19 cellular contexts compared by ENCODE assay signal in the genomic region with DNA sequence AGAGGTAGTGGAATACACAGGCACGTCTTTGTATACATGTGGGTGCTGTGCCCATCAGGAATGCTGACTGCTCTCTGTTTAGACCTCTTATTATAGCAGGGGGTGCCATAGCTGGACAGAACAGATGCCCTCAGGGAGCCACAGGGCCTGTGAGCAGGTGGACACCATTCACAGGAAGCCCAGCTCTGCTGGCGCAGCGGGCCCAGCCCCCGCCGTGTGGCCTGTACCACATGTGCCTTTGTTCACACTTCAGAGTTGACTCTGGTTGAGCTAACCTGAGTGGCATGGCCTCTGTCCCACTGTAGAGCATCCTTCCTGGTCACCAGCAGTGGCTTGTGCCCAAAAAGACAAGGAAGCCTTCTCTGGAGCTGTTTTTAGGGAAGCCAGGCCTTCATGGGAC.
DNase-seq lines count a peak whose midpoint lies in the region; ATAC-seq and TF ChIP-seq lines count a peak whose summit lies in the region.
"Had no signal": no experiment of that assay in that cellular context is flagged by ENCODE, and none has a peak within 500 bp of the region (broad histone marks: within the 10 kb centered on the region; RNA-seq: fewer than 3 reads in every experiment).

No MANE protein-coding gene starts in this region.

- no peak overlapping the region for H3K4me3 Mint-ChIP-seq in T-helper 17 cell
- H3K4me3 Mint-ChIP-seq: B cell; CD4-positive, CD25-positive, alpha-beta regulatory T cell; CD8-positive, alpha-beta T cell; H9 had no signal

- CTCF ChIA-PET in SK-N-SH (lab: Yijun Ruan, JAX): interaction anchor here (1.8 to 2.4 kb wide), 2 partner anchors 8 to 14 kb away, joined by 4 to 7 read pairs; no protein-coding TSS in a partner anchor

- H2AFZ ChIP-seq in SK-N-SH (ENCODE audit: low read depth) (no peak overlapping the region), mesenchymal stem cell (ENCODE audit: low read depth, low read length) (no peak overlapping the region), neuronal stem cell (ENCODE audit: low read length) (no peak overlapping the region)

- H3K9me3 ChIP-seq in SK-N-SH (no peaks in the 10 kb centered on the region), mesenchymal stem cell (ENCODE audit: control insufficient read depth, low read length) (no peaks in the 10 kb centered on the region), neuronal stem cell (replicated peaks in 1 of 2; ENCODE audit: control insufficient read depth in 2 of 2, insufficient read depth in 1 of 2, low read depth in 1 of 2, low read length in 2 of 2) (no peaks in the 10 kb centered on the region), aorta (ENCODE audit: control insufficient read depth, low read length) (no peaks in the 10 kb centered on the region), T-helper 17 cell (ENCODE audit: control insufficient read depth, low read length, poor library complexity, severe bottlenecking) (no peaks in the 10 kb centered on the region), right atrium auricular region (no peaks in the 10 kb centered on the region)
- H3K9me3 ChIP-seq: BLaER1, Caco-2 had no signal

- no peak overlapping the region for H3K27ac ChIP-seq in SK-N-SH (ENCODE audit: low read depth in 2 of 2, low read length in 1 of 2)
- no peak overlapping the region for H3K27ac ChIP-seq in mesenchymal stem cell (ENCODE audit: low read length, poor library complexity, severe bottlenecking)
- no peak overlapping the region for H3K27ac ChIP-seq in neuronal stem cell (replicated peaks; ENCODE audit: low read length)
- H3K27ac ChIP-seq in aorta (ENCODE audit: low read depth in 1 of 2, low read length in 2 of 2): peak overlapping the region; percentile 9 to 34
- no peak overlapping the region for H3K27ac ChIP-seq in right atrium auricular region
- H3K27ac ChIP-seq: 22Rv1, BLaER1, C4-2B had no signal

- H3K27me3 ChIP-seq in SK-N-SH (ENCODE audit: insufficient read depth) (no peaks in the 10 kb centered on the region), mesenchymal stem cell (ENCODE audit: control insufficient read depth in 1 of 2, insufficient read depth in 1 of 2, low read length in 2 of 2) (no peaks in the 10 kb centered on the region), neuronal stem cell (ENCODE audit: control insufficient read depth in 3 of 3, insufficient read depth in 3 of 3, low read depth in 1 of 3, low read length in 3 of 3) (no peaks in the 10 kb centered on the region), aorta (ENCODE audit: control insufficient read depth in 1 of 2, insufficient read depth in 2 of 2, low read length in 1 of 2) (no peaks in the 10 kb centered on the region), right atrium auricular region (no peaks in the 10 kb centered on the region)
- H3K27me3 ChIP-seq: BLaER1 had no signal

- H3K27ac Mint-ChIP-seq in T-helper 17 cell: no peak overlapping the region
- H3K27ac Mint-ChIP-seq: B cell; CD4-positive, CD25-positive, alpha-beta regulatory T cell; CD8-positive, alpha-beta T cell; H9 had no signal

- H2BK5ac ChIP-seq in mesenchymal stem cell (ENCODE audit: low read depth, low read length, poor library complexity, severe bottlenecking): no peak overlapping the region
- H2BK5ac ChIP-seq in neuronal stem cell (ENCODE audit: low read length): no peak overlapping the region

- intact Hi-C loops in aorta (cut with DNase I): loop anchor here (5.0 to 10.0 kb wide), 3 partner anchors 194 to 734 kb away; partner anchors contain the start of gene ID2 (in 2 of the 2)

- DNase-seq in SK-N-SH: peak; percentile 34
- DNase-seq in mesenchymal stem cell: no peak
- DNase-seq in neuronal stem cell (ENCODE audit: low spot score): no peak
- DNase-seq in aorta: no peak
- no peak for DNase-seq in T-helper 17 cell
- DNase-seq in right atrium auricular region (ENCODE audit: low spot score): no peak
- DNase-seq: Caco-2; CD4-positive, CD25-positive, alpha-beta regulatory T cell; CD8-positive, alpha-beta T cell; DMS153; DND-41; H9 had no signal

- no peaks in the 10 kb centered on the region for H3K79me2 ChIP-seq in SK-N-SH (ENCODE audit: insufficient read depth)

- TF ChIP-seq EP300 in SK-N-SH (IDR thresholded peaks at IDR 0.05; ENCODE audit: borderline replicate concordance in 1 of 2, low read depth in 1 of 2, low read length in 1 of 2): no peak

- H3K18ac ChIP-seq in mesenchymal stem cell (ENCODE audit: low read depth in 1 of 2, low read length in 2 of 2) (no peak overlapping the region), neuronal stem cell (ENCODE audit: low read length) (peak overlapping the region; percentile 33)

- TF ChIP-seq CTCF in SK-N-SH (IDR thresholded peaks at IDR 0.05) (no peak), right atrium auricular region (IDR thresholded peaks at IDR 0.05) (no peak)

- H4K91ac ChIP-seq in mesenchymal stem cell (ENCODE audit: low read length): no peak overlapping the region
- H4K91ac ChIP-seq in neuronal stem cell (ENCODE audit: low read depth, low read length, poor library complexity): no peak overlapping the region

- no peak overlapping the region for H4K8ac ChIP-seq in mesenchymal stem cell (ENCODE audit: low read length)
- no peak overlapping the region for H4K8ac ChIP-seq in neuronal stem cell (ENCODE audit: low read depth, low read length)

- no peak overlapping the region for H3K4ac ChIP-seq in mesenchymal stem cell (ENCODE audit: low read depth in 1 of 2, low read length in 2 of 2)
- H3K4ac ChIP-seq in neuronal stem cell (ENCODE audit: low read length): no peak overlapping the region

- H3K23ac ChIP-seq in mesenchymal stem cell (ENCODE audit: low read length in 2 of 2) (no peak overlapping the region), neuronal stem cell (ENCODE audit: low read depth, low read length, poor library complexity) (no peak overlapping the region)

- no peaks in the 10 kb centered on the region for H3F3A ChIP-seq in SK-N-SH (replicated peaks; ENCODE audit: insufficient read depth)

- POLR2A ChIA-PET in SK-N-SH (lab: Yijun Ruan, JAX): no interaction called here

- H3K36me3 ChIP-seq in SK-N-SH (replicated peaks in 1 of 2; ENCODE audit: control insufficient read depth in 1 of 2, insufficient read depth in 2 of 2, low read length in 1 of 2) (no peaks in the 10 kb centered on the region), mesenchymal stem cell (ENCODE audit: control insufficient read depth in 1 of 2, insufficient read depth in 2 of 2, low read depth in 1 of 2, low read length in 2 of 2) (no peaks in the 10 kb centered on the region), neuronal stem cell (replicated peaks in 1 of 2; ENCODE audit: control insufficient read depth in 2 of 2, insufficient read depth in 2 of 2, low read length in 2 of 2) (no peaks in the 10 kb centered on the region), aorta (ENCODE audit: control insufficient read depth in 1 of 2, insufficient read depth in 2 of 2, low read length in 1 of 2) (no peaks in the 10 kb centered on the region), right atrium auricular region (no peaks in the 10 kb centered on the region)
- H3K36me3 ChIP-seq: BLaER1 had no signal

- peaks cover 12% of the 10 kb centered on the region for H3K27me3 Mint-ChIP-seq in T-helper 17 cell

- H3K79me1 ChIP-seq in mesenchymal stem cell (replicated peaks; ENCODE audit: low read length, poor library complexity, severe bottlenecking): no peaks in the 10 kb centered on the region
- H3K79me1 ChIP-seq in neuronal stem cell (ENCODE audit: low read depth, low read length): no peaks in the 10 kb centered on the region

- TF ChIP-seq RAD21 in SK-N-SH (IDR thresholded peaks at IDR 0.05; ENCODE audit: low read length): no peak

- H3K4me1 Mint-ChIP-seq in T-helper 17 cell: no peaks in the 10 kb centered on the region
- H3K4me1 Mint-ChIP-seq: B cell; CD4-positive, CD25-positive, alpha-beta regulatory T cell had no signal

- H2BK120ac ChIP-seq in mesenchymal stem cell (ENCODE audit: low read depth, low read length) (no peak overlapping the region), neuronal stem cell (ENCODE audit: low read depth, low read length) (no peak overlapping the region)

- H2AK5ac ChIP-seq in mesenchymal stem cell (ENCODE audit: low read length, severe bottlenecking) (peak overlapping the region; percentile 4), neuronal stem cell (ENCODE audit: low read depth, low read length) (peak overlapping the region; percentile 12)

- H3K4me2 ChIP-seq in SK-N-SH (no peak overlapping the region), mesenchymal stem cell (ENCODE audit: low read length, poor library complexity, severe bottlenecking) (no peak overlapping the region), neuronal stem cell (ENCODE audit: insufficient read depth, low read length, poor library complexity, severe bottlenecking) (no peak overlapping the region)
- H3K4me2 ChIP-seq: BLaER1 had no signal

- no peak overlapping the region for H2BK15ac ChIP-seq in mesenchymal stem cell (ENCODE audit: low read depth, poor library complexity, severe bottlenecking)
- peak overlapping the region; percentile 82 for H2BK15ac ChIP-seq in neuronal stem cell (ENCODE audit: low read length)

- H3K9ac ChIP-seq in SK-N-SH (no peak overlapping the region), mesenchymal stem cell (ENCODE audit: low read length) (no peak overlapping the region), neuronal stem cell (ENCODE audit: low read depth, low read length, poor library complexity) (no peak overlapping the region)
- H3K9ac ChIP-seq: BLaER1 had no signal

- H3K4me1 ChIP-seq in SK-N-SH (ENCODE audit: control insufficient read depth in 1 of 2, insufficient read depth in 2 of 2, low read depth in 1 of 2, low read length in 1 of 2): peaks cover 0 to 35% of the 10 kb centered on the region in 2 experiments; a peak in 2 of 4 replicates
- H3K4me1 ChIP-seq in mesenchymal stem cell (ENCODE audit: control insufficient read depth, insufficient read depth, low read depth, low read length): peaks cover 3% of the 10 kb centered on the region
- peaks cover 2 to 6% of the 10 kb centered on the region in 2 donors for H3K4me1 ChIP-seq in neuronal stem cell (ENCODE audit: control insufficient read depth in 2 of 2, insufficient read depth in 1 of 2, low read depth in 1 of 2, low read length in 2 of 2)
- H3K4me1 ChIP-seq in aorta (ENCODE audit: control insufficient read depth in 1 of 2, insufficient read depth in 2 of 2, low read length in 2 of 2): peaks cover 0 to 3% of the 10 kb centered on the region in 2 donors
- no peaks in the 10 kb centered on the region for H3K4me1 ChIP-seq in right atrium auricular region
- H3K4me1 ChIP-seq: BLaER1, Caco-2 had no signal

- H3K9me2 ChIP-seq in SK-N-SH: no peaks in the 10 kb centered on the region

- no peak overlapping the region for H2BK12ac ChIP-seq in mesenchymal stem cell (ENCODE audit: low read length in 2 of 2)
- H2BK12ac ChIP-seq in neuronal stem cell (ENCODE audit: low read length): peak overlapping the region; percentile 18

- H4K20me1 ChIP-seq in SK-N-SH (ENCODE audit: insufficient read depth): no peaks in the 10 kb centered on the region
- H4K20me1 ChIP-seq: BLaER1 had no signal

- H3K14ac ChIP-seq in mesenchymal stem cell (ENCODE audit: low read length in 2 of 2) (no peak overlapping the region), neuronal stem cell (ENCODE audit: low read length) (no peak overlapping the region)

- ATAC-seq in SK-N-SH treated with all-trans-retinoic acid at 6 μM for 48 hours (no peak), aorta (ENCODE audit: low FRiP score) (no peak), HG03469 (IDR thresholded peaks at IDR 0.05; ENCODE audit: unreplicated experiment) (no peak), T-helper 17 cell (no peak)
- ATAC-seq: CD8-positive, alpha-beta T cell; HCT116 had no signal

- no peak overlapping the region for H3K4me3 ChIP-seq in SK-N-SH (ENCODE audit: low read depth in 2 of 2, low read length in 1 of 2)
- H3K4me3 ChIP-seq in mesenchymal stem cell (ENCODE audit: insufficient read depth in 1 of 2, low read depth in 1 of 2, low read length in 2 of 2): no peak overlapping the region
- no peak overlapping the region for H3K4me3 ChIP-seq in neuronal stem cell (ENCODE audit: low read length in 2 of 2)
- H3K4me3 ChIP-seq in aorta (ENCODE audit: low read length in 2 of 2): no peak overlapping the region
- no peak overlapping the region for H3K4me3 ChIP-seq in right atrium auricular region
- H3K4me3 ChIP-seq: BLaER1 had no signal

- 78% methylated on average over 1 of the region's 5 CpGs for WGBS in SK-N-SH (ENCODE audit: low lambda C conversion rate)
- 97% methylated on average over 5 of the region's 5 CpGs for WGBS in mesenchymal stem cell
- WGBS in neuronal stem cell (ENCODE audit: extremely low coverage in 2 of 2, insufficient read length in 2 of 2, insufficient replicate concordance in 1 of 2), 2 donors: no CpG with 5 or more reads among the region's 5 CpGs
- 95 to 96% methylated on average over 5 of the region's 5 CpGs for WGBS in aorta, 2 donors

- no peaks in the 10 kb centered on the region for H3K36me3 Mint-ChIP-seq in T-helper 17 cell (ENCODE audit: low read depth)
- H3K36me3 Mint-ChIP-seq: CD4-positive, CD25-positive, alpha-beta regulatory T cell; CD8-positive, alpha-beta T cell had no signal

Comparison
In these comparisons a context has a peak if more than half of its experiments do, and no peak if none do; other contexts are left out.
1. H3K27ac ChIP-seq: peak in aorta (2 of 2); none in SK-N-SH (0 of 2), mesenchymal stem cell (single experiment), neuronal stem cell (single experiment) and right atrium auricular region (0 of 2).